ENCODE assay signal across 1 cellular context in the genomic region with DNA sequence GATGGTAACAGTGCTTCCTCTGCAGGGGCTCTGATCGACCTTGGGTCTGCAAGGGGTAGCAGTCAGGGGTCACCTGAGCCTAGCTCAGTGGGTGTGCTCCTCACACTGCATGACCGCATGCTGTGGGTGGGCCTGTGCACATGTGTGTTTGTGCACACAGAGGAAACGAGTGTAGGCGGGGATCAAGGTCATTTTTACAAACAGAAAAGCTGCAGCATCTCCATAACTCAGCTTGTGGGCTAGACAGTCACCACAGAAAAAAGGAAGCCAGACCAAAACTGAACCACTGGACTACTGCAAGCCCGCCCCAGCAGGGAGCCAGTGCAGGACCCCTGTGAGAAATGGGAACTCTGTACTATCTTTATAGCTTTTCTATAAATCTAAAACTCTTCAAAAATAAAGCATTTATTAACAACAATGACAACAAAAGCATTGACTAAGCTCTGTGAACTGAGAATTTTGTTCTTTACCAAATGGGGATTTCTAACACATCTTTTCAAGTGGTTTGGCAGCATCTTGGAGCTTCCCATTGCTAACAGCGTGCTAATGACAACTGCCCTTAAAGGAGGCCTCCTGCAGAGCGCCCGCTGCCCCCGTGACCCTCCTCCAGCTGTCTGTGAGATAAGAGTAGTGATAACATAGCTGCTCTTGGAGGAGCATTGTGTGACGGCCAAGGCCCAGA.
TF ChIP-seq lines count a peak whose summit lies in the region.

No MANE protein-coding gene starts in this region.

TF ChIP-seq in HepG2, 621 proteins besides CTCF, POLR2A, EP300 and RAD21 (continued from another document):
- TF ChIP-seq HNF4A (CRISPR knock-in tag; IDR thresholded peaks at IDR 0.05) (peak; percentile 36; the same call in 1 of the 2 replicates), NR2F6 (IDR thresholded peaks at IDR 0.05) (peak; percentile 41), NR2F6 (CRISPR knock-in tag; IDR thresholded peaks at IDR 0.05) (0 out of 2 replicates have a peak, but pooled peaks have one; percentile 22), ZNF749 (CRISPR knock-in tag; IDR thresholded peaks at IDR 0.05; ENCODE audit: borderline replicate concordance) (no peak), ATRX (CRISPR knock-in tag; IDR thresholded peaks at IDR 0.05; ENCODE audit: borderline replicate concordance) (no peak), ZNF558 (CRISPR knock-in tag; IDR thresholded peaks at IDR 0.05; ENCODE audit: borderline replicate concordance) (no peak), SMARCE1 (IDR thresholded peaks at IDR 0.05; ENCODE audit: borderline replicate concordance) (no peak), NBN (conservative IDR thresholded peaks at IDR 0.05) (no peak), MYPOP (CRISPR knock-in tag; IDR thresholded peaks at IDR 0.05) (0 out of 2 replicates have a peak, but pooled peaks have one; percentile 21)
- TF ChIP-seq, protein P1, sequence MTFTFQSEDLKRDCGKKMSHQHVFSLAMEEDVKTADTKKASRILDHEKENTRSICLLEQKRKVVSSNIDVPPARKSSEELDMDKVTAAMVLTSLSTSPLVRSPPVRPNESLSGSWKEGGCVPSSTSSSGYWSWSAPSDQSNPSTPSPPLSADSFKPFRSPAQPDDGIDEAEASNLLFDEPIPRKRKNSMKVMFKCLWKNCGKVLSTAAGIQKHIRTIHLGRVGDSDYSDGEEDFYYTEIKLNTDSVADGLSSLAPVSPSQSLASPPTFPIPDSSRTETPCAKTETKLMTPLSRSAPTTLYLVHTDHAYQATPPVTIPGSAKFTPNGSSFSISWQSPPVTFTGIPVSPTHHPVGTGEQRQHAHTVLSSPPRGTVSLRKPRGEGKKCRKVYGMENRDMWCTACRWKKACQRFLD (CRISPR knock-in tag; IDR thresholded peaks at IDR 0.05; ENCODE audit: borderline replicate concordance), result no peak
- TF ChIP-seq, protein P2, sequence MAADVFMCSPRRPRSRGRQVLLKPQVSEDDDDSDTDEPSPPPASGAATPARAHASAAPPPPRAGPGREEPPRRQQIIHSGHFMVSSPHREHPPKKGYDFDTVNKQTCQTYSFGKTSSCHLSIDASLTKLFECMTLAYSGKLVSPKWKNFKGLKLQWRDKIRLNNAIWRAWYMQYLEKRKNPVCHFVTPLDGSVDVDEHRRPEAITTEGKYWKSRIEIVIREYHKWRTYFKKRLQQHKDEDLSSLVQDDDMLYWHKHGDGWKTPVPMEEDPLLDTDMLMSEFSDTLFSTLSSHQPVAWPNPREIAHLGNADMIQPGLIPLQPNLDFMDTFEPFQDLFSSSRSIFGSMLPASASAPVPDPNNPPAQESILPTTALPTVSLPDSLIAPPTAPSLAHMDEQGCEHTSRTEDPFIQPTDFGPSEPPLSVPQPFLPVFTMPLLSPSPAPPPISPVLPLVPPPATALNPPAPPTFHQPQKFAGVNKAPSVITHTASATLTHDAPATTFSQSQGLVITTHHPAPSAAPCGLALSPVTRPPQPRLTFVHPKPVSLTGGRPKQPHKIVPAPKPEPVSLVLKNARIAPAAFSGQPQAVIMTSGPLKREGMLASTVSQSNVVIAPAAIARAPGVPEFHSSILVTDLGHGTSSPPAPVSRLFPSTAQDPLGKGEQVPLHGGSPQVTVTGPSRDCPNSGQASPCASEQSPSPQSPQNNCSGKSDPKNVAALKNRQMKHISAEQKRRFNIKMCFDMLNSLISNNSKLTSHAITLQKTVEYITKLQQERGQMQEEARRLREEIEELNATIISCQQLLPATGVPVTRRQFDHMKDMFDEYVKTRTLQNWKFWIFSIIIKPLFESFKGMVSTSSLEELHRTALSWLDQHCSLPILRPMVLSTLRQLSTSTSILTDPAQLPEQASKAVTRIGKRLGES (CRISPR knock-in tag; IDR thresholded peaks at IDR 0.05; ENCODE audit: borderline replicate concordance), result no peak
